ENCODE assay signal across 14 cellular contexts in genomic region chr2:70091816-70092215, GRCh38. TPM values are rescaled to one million over a fixed set of nuclear protein-coding genes. Genes with fewer than 3 reads are reported as not detected.
A peak's percentile ranks its signal among the peaks of the same experiment; 100 is the strongest.
DNase-seq lines count a peak whose midpoint lies in the region; ATAC-seq lines count a peak whose summit lies in the region.
"Had no signal": no experiment of that assay in that cellular context is flagged by ENCODE, and none has a peak within 500 bp of the region (broad histone marks: within the 10 kb centered on the region; RNA-seq: fewer than 3 reads in every experiment).

No MANE protein-coding gene starts in this region.

- peaks cover 25 to 75% (median 56%) of the 10 kb centered on the region in 4 donors for H3K4me1 Mint-ChIP-seq in CD4-positive, CD25-positive, alpha-beta regulatory T cell
- H3K4me1 Mint-ChIP-seq in natural killer cell treated with Interleukin-12 subunit alpha and Interleukin-12 subunit beta and Interleukin-15 and Interleukin-18, amount 100 ng/mL, for 72 hours (ENCODE audit: low read depth in 2 of 2) = peaks cover 45 to 52% of the 10 kb centered on the region in 2 donors

- peaks cover 64% of the 10 kb centered on the region for H3K4me1 ChIP-seq in CD4-positive, CD25-positive, alpha-beta regulatory T cell (ENCODE audit: control insufficient read depth, insufficient read depth, low read length, poor library complexity, severe bottlenecking)

- no peaks in the 10 kb centered on the region for H3K27me3 ChIP-seq in CD4-positive, CD25-positive, alpha-beta regulatory T cell (ENCODE audit: control insufficient read depth, insufficient read depth, low read length)

- H3K4me3 ChIP-seq in CD4-positive, CD25-positive, alpha-beta regulatory T cell (ENCODE audit: low read depth, low read length) = peak overlapping the region; percentile 52

- DNase-seq in CD4-positive, CD25-positive, alpha-beta regulatory T cell = peak in 2 of 3 donors; percentile 41 to 68
- no peak for DNase-seq in activated naive CD4-positive, alpha-beta T cell treated with anti-CD3 and anti-CD28 coated beads, Interleukin-2, amount 50 U/mL, for 72 hours (ENCODE audit: low spot score in 2 of 2)
- no peak for DNase-seq in natural killer cell treated with Interleukin-12 subunit alpha and Interleukin-12 subunit beta and Interleukin-15 and Interleukin-18, amount 100 ng/mL, for 72 hours (ENCODE audit: low spot score)
- DNase-seq in activated effector memory CD4-positive, alpha-beta T cell treated with Interleukin-2 at 50 U/mL for 16 hours = no peak
- DNase-seq: amniotic stem cell; effector CD4-positive, alpha-beta T cell; left cardiac atrium; NCI-H1092 treated with DMSO at 0.1 percent for 48 hours; NCI-H526; nucleus accumbens had no signal

- H3K27ac ChIP-seq in CD4-positive, CD25-positive, alpha-beta regulatory T cell (ENCODE audit: insufficient read depth, low read length, poor library complexity, severe bottlenecking) = peak overlapping the region; percentile 100
- H3K27ac ChIP-seq in KOPT-K1 (ENCODE audit: low read depth, low read length, poor library complexity, severe bottlenecking) = peak overlapping the region; percentile 14

- H3K9me3 Mint-ChIP-seq in CD4-positive, CD25-positive, alpha-beta regulatory T cell = no peaks in the 10 kb centered on the region
- H3K9me3 Mint-ChIP-seq in activated naive CD4-positive, alpha-beta T cell treated with anti-CD3 and anti-CD28 coated beads, Interleukin-2, amount 50 U/mL, for 72 hours = peaks cover 0 to 2% of the 10 kb centered on the region in 2 donors
- no peaks in the 10 kb centered on the region for H3K9me3 Mint-ChIP-seq in natural killer cell treated with Interleukin-12 subunit alpha and Interleukin-12 subunit beta and Interleukin-15 and Interleukin-18, amount 100 ng/mL, for 72 hours

- peaks cover 5% of the 10 kb centered on the region for H3K36me3 ChIP-seq in CD4-positive, CD25-positive, alpha-beta regulatory T cell (ENCODE audit: control insufficient read depth, insufficient read depth, low read length)
- peaks cover 30% of the 10 kb centered on the region for H3K36me3 ChIP-seq in KOPT-K1 (ENCODE audit: insufficient read depth, low read length)

- H3K27ac Mint-ChIP-seq in CD4-positive, CD25-positive, alpha-beta regulatory T cell = peak overlapping the region; percentile 78 to 100 (median 92)
- peak overlapping the region; percentile 37 to 98 for H3K27ac Mint-ChIP-seq in activated naive CD4-positive, alpha-beta T cell treated with anti-CD3 and anti-CD28 coated beads, Interleukin-2, amount 50 U/mL, for 72 hours
- H3K27ac Mint-ChIP-seq in natural killer cell treated with Interleukin-12 subunit alpha and Interleukin-12 subunit beta and Interleukin-15 and Interleukin-18, amount 100 ng/mL, for 72 hours = peak overlapping the region; percentile 43 to 100

- H3K27me3 Mint-ChIP-seq in CD4-positive, CD25-positive, alpha-beta regulatory T cell = peaks cover 5% of the 10 kb centered on the region
- H3K27me3 Mint-ChIP-seq in natural killer cell treated with Interleukin-12 subunit alpha and Interleukin-12 subunit beta and Interleukin-15 and Interleukin-18, amount 100 ng/mL, for 72 hours = no peaks in the 10 kb centered on the region

- ATAC-seq in CD4-positive, CD25-positive, alpha-beta regulatory T cell (ENCODE audit: low read depth in 2 of 2) = no peak
- ATAC-seq in activated naive CD4-positive, alpha-beta T cell treated with anti-CD3 and anti-CD28 coated beads, Interleukin-2, amount 50 U/mL, for 72 hours = no peak
- no peak for ATAC-seq in natural killer cell treated with Interleukin-12 subunit alpha and Interleukin-12 subunit beta and Interleukin-15 and Interleukin-18, amount 100 ng/mL, for 72 hours
- ATAC-seq in GM21390 (IDR thresholded peaks at IDR 0.05; ENCODE audit: unreplicated experiment) (no peak), HG02885 (IDR thresholded peaks at IDR 0.05; ENCODE audit: poor library complexity, unreplicated experiment) (no peak), HG02973 (IDR thresholded peaks at IDR 0.05; ENCODE audit: unreplicated experiment) (no peak)
- ATAC-seq: left cardiac atrium had no signal

- no peaks in the 10 kb centered on the region for H3K9me3 ChIP-seq in CD4-positive, CD25-positive, alpha-beta regulatory T cell (ENCODE audit: control insufficient read depth in 2 of 2, low read length in 2 of 2)
- no peaks in the 10 kb centered on the region for H3K9me3 ChIP-seq in KOPT-K1 (ENCODE audit: insufficient read depth, low read length, poor library complexity, severe bottlenecking)

- peak overlapping the region; percentile 68 to 92 (median 78) for H3K4me3 Mint-ChIP-seq in CD4-positive, CD25-positive, alpha-beta regulatory T cell
- H3K4me3 Mint-ChIP-seq in natural killer cell treated with Interleukin-12 subunit alpha and Interleukin-12 subunit beta and Interleukin-15 and Interleukin-18, amount 100 ng/mL, for 72 hours = peak overlapping the region; percentile 33

- peaks cover 39% of the 10 kb centered on the region for H3K36me3 Mint-ChIP-seq in CD4-positive, CD25-positive, alpha-beta regulatory T cell
- H3K36me3 Mint-ChIP-seq in activated naive CD4-positive, alpha-beta T cell treated with anti-CD3 and anti-CD28 coated beads, Interleukin-2, amount 50 U/mL, for 72 hours = peaks cover 30 to 33% of the 10 kb centered on the region in 2 donors
- peaks cover 25% of the 10 kb centered on the region for H3K36me3 Mint-ChIP-seq in natural killer cell treated with Interleukin-12 subunit alpha and Interleukin-12 subunit beta and Interleukin-15 and Interleukin-18, amount 100 ng/mL, for 72 hours

RNA-seq across cellular contexts. Expression of gene PCBP1, which starts 4.5 kb away (rescaled TPM):
- total RNA-seq in CD4-positive, CD25-positive, alpha-beta regulatory T cell = 330 TPM
- 100 to 1,000 TPM; 131 to 188 (median 173) TPM for polyA plus RNA-seq in CD4-positive, CD25-positive, alpha-beta regulatory T cell
- 100 to 1,000 TPM; 339 to 451 TPM for total RNA-seq in activated naive CD4-positive, alpha-beta T cell treated with anti-CD3 and anti-CD28 coated beads, Interleukin-2, amount 50 U/mL, for 72 hours
- total RNA-seq in natural killer cell treated with Interleukin-12 subunit alpha and Interleukin-12 subunit beta and Interleukin-15 and Interleukin-18, amount 100 ng/mL, for 72 hours = 100 to 1,000 TPM; 357 to 363 TPM

Comparison
In these comparisons a context has a peak if more than half of its experiments do, and no peak if none do; other contexts are left out.
1. DNase-seq: peak in CD4-positive, CD25-positive, alpha-beta regulatory T cell (2 of 3); none in activated naive CD4-positive, alpha-beta T cell treated with anti-CD3 and anti-CD28 coated beads, Interleukin-2, amount 50 U/mL, for 72 hours (0 of 2), natural killer cell treated with Interleukin-12 subunit alpha and Interleukin-12 subunit beta and Interleukin-15 and Interleukin-18, amount 100 ng/mL, for 72 hours (single experiment) and activated effector memory CD4-positive, alpha-beta T cell treated with Interleukin-2 at 50 U/mL for 16 hours (single experiment).
2. Peak in every context shown above with its lines, with median percentiles within 50 percentile points of each other: H3K27ac Mint-ChIP-seq.